16 cellular contexts compared by ENCODE assay signal in genomic region chr7:83153419-83153818, GRCh38. TPM values are rescaled to one million over a fixed set of nuclear protein-coding genes. Genes with fewer than 3 reads are reported as not detected.
A peak's percentile ranks its signal among the peaks of the same experiment; 100 is the strongest.
DNase-seq lines count a peak whose midpoint lies in the region; FAIRE-seq and TF ChIP-seq lines count a peak whose summit lies in the region.
"Had no signal": no experiment of that assay in that cellular context is flagged by ENCODE, and none has a peak within 500 bp of the region (broad histone marks: within the 10 kb centered on the region; RNA-seq: fewer than 3 reads in every experiment).

No MANE protein-coding gene starts in this region.

- H2AFZ ChIP-seq in SK-N-SH (ENCODE audit: low read depth) = no peak overlapping the region

- H3K27ac ChIP-seq in SK-N-SH (ENCODE audit: low read depth in 2 of 2, low read length in 1 of 2) = peak overlapping the region in 1 of 2 experiments; percentile 86; a peak in 2 of 4 replicates
- H3K27ac ChIP-seq in CD8-positive, alpha-beta memory T cell (ENCODE audit: low read depth, low read length) = no peak overlapping the region
- H3K27ac ChIP-seq: C4-2B, KMS-11 had no signal

- H3K4me1 Mint-ChIP-seq in CD8-positive, alpha-beta memory T cell = no peaks in the 10 kb centered on the region

- H3K27ac Mint-ChIP-seq in CD8-positive, alpha-beta memory T cell = no peak overlapping the region
- H3K27ac Mint-ChIP-seq: T-helper 1 cell treated with Interleukin-12 subunit alpha and Interleukin-12 subunit beta and Interleukin-4 antibody, amounts not matched to agents 30 μg/mL and 1 μg/mL, for 36 hours had no signal

- no peaks in the 10 kb centered on the region for H3K79me2 ChIP-seq in SK-N-SH (ENCODE audit: insufficient read depth)

- H3K27me3 Mint-ChIP-seq in CD8-positive, alpha-beta memory T cell = no peaks in the 10 kb centered on the region

- H3K27me3 ChIP-seq in H7 (ENCODE audit: control insufficient read depth, insufficient read depth, low read length) = no peaks in the 10 kb centered on the region
- H3K27me3 ChIP-seq in SK-N-SH (ENCODE audit: insufficient read depth) = no peaks in the 10 kb centered on the region
- no peaks in the 10 kb centered on the region for H3K27me3 ChIP-seq in CD8-positive, alpha-beta memory T cell (ENCODE audit: insufficient read depth, low read length, poor library complexity, severe bottlenecking)

- no peak overlapping the region for H3K4me2 ChIP-seq in SK-N-SH
- H3K4me2 ChIP-seq: KMS-11 had no signal

- DNase-seq in NCI-H524 (lab: John Stamatoyannopoulos, UW) (peak; percentile 5 to 60), NCI-H524 treated with DMSO at 0.1 percent for 48 hours (lab: John Stamatoyannopoulos, UW) (no peak), H7 (peak; percentile 14), SK-N-SH (peak; percentile 78), AG08396 (ENCODE audit: low spot score) (no peak)
- DNase-seq in CD8-positive, alpha-beta memory T cell = no peak
- DNase-seq: GDM1, NCI-H1694 treated with DMSO at 0.1 percent for 48 hours, NCI-H2227 treated with DMSO at 0.1 percent for 48 hours, NCI-H510A treated with DMSO at 0.1 percent for 48 hours, SHP77 treated with DMSO at 0.1 percent for 48 hours had no signal

- peaks cover 0 to 3% (median 0%) of the 10 kb centered on the region in 3 donors for H3K36me3 Mint-ChIP-seq in CD8-positive, alpha-beta memory T cell

- POLR2A ChIA-PET in SK-N-SH (lab: Yijun Ruan, JAX) = interaction anchor here (1.7 kb wide), 1 partner anchor 9 kb away, joined by 8 read pairs; the partner anchor contains the start of gene PCLO
- POLR2A ChIA-PET in CD8-positive, alpha-beta memory T cell (lab: Charles Lee) = no interaction called here

- H3K9me3 ChIP-seq in SK-N-SH = no peaks in the 10 kb centered on the region
- no peaks in the 10 kb centered on the region for H3K9me3 ChIP-seq in CD8-positive, alpha-beta memory T cell (ENCODE audit: low read length)
- H3K9me3 ChIP-seq: HAP-1 had no signal

- no peaks in the 10 kb centered on the region for H4K20me1 ChIP-seq in SK-N-SH (ENCODE audit: insufficient read depth)

- peaks cover 8 to 23% (median 11%) of the 10 kb centered on the region in 5 donors for H3K9me3 Mint-ChIP-seq in CD8-positive, alpha-beta memory T cell
- H3K9me3 Mint-ChIP-seq: T-helper 1 cell treated with Interleukin-12 subunit alpha and Interleukin-12 subunit beta and Interleukin-4 antibody, amounts not matched to agents 30 μg/mL and 1 μg/mL, for 36 hours had no signal

- FAIRE-seq in islet of Langerhans (lab: Jason Lieb, UNC) = peak; percentile 17

- no peak for TF ChIP-seq CTCF in SK-N-SH (IDR thresholded peaks at IDR 0.05)

- peak; percentile 38 for TF ChIP-seq RAD21 in SK-N-SH (IDR thresholded peaks at IDR 0.05; ENCODE audit: low read length)

- H3K4me3 ChIP-seq in H7 (ENCODE audit: insufficient read depth, low read depth, low read length) (no peak overlapping the region), SK-N-SH (ENCODE audit: low read depth in 2 of 2, low read length in 1 of 2) (no peak overlapping the region)
- H3K4me3 ChIP-seq in CD8-positive, alpha-beta memory T cell (ENCODE audit: low read length) = no peak overlapping the region
- H3K4me3 ChIP-seq: HAP-1 had no signal

- no peak overlapping the region for H3K9ac ChIP-seq in SK-N-SH
- H3K9ac ChIP-seq: KMS-11 had no signal

- H3K4me1 ChIP-seq in SK-N-SH (ENCODE audit: control insufficient read depth in 1 of 2, insufficient read depth in 2 of 2, low read depth in 1 of 2, low read length in 1 of 2) = peaks cover 0 to 20% of the 10 kb centered on the region in 2 experiments; a peak in 2 of 4 replicates
- H3K4me1 ChIP-seq in CD8-positive, alpha-beta memory T cell (ENCODE audit: insufficient read depth, low read length) = no peaks in the 10 kb centered on the region

- no peaks in the 10 kb centered on the region for H3K36me3 ChIP-seq in H7 (replicated peaks; ENCODE audit: control insufficient read depth, insufficient read depth, low read length)
- H3K36me3 ChIP-seq in SK-N-SH (replicated peaks in 1 of 2; ENCODE audit: control insufficient read depth in 1 of 2, insufficient read depth in 2 of 2, low read length in 1 of 2) = peaks cover 0 to 4% of the 10 kb centered on the region in 2 experiments
- H3K36me3 ChIP-seq in CD8-positive, alpha-beta memory T cell (ENCODE audit: insufficient read depth, low read length) = no peaks in the 10 kb centered on the region

- H3F3A ChIP-seq in SK-N-SH (replicated peaks; ENCODE audit: insufficient read depth) = no peaks in the 10 kb centered on the region

- no peaks in the 10 kb centered on the region; the same call in 1 of the 2 replicates for H3K9me2 ChIP-seq in SK-N-SH

- H3K4me3 Mint-ChIP-seq in CD8-positive, alpha-beta memory T cell = no peak overlapping the region
- H3K4me3 Mint-ChIP-seq: T-helper 1 cell treated with Interleukin-12 subunit alpha and Interleukin-12 subunit beta and Interleukin-4 antibody, amounts not matched to agents 30 μg/mL and 1 μg/mL, for 36 hours had no signal

- peak in 1 of 2 experiments; percentile 83; a peak in 2 of 4 replicates for TF ChIP-seq EP300 in SK-N-SH (IDR thresholded peaks at IDR 0.05; ENCODE audit: borderline replicate concordance in 1 of 2, low read depth in 1 of 2, low read length in 1 of 2)

- 23% methylated on average over 1 of the region's 1 CpG for WGBS in SK-N-SH (ENCODE audit: low lambda C conversion rate)

- CTCF ChIA-PET in SK-N-SH (lab: Yijun Ruan, JAX) = interaction anchor here (1.2 to 2.5 kb wide), 4 partner anchors 9 to 343 kb away, joined by 3 to 13 read pairs (median 6); partner anchors contain the start of gene PCLO
- CTCF ChIA-PET in CD8-positive, alpha-beta memory T cell (lab: Charles Lee) = no interaction called here

TF ChIP-seq in SK-N-SH, 30 proteins besides CTCF, POLR2A, EP300 and RAD21:
- TF ChIP-seq CHD2 (IDR thresholded peaks at IDR 0.05; ENCODE audit: low read length, partially characterized antibody) = peak; percentile 88
- TF ChIP-seq FOXJ3 (CRISPR knock-in tag; IDR thresholded peaks at IDR 0.05) = 0 out of 2 replicates have a peak, but pooled peaks have one; percentile 38
- TF ChIP-seq GATA2 (CRISPR knock-in tag; IDR thresholded peaks at IDR 0.05) = peak; percentile 94
- no peak for TF ChIP-seq REST (IDR thresholded peaks at IDR 0.05; ENCODE audit: low read depth, low read length)
- TF ChIP-seq RCOR1 (IDR thresholded peaks at IDR 0.05; ENCODE audit: low read length) = peak; percentile 84; the same call in 1 of the 2 replicates

RNA-seq across cellular contexts. Expression of gene PCLO, which starts 9.3 kb away (rescaled TPM):
- total RNA-seq in H7 (2014; rRNA removed; shearing (Covaris generic)) = 0.59 and 1.5 TPM in 2 replicates
- polyA plus RNA-seq in SK-N-SH (2012; rRNA removed) = 0.51 and 0.76 TPM in 2 replicates
- polyA plus RNA-seq in SK-N-SH (2012; cell fraction: cytosol; rRNA removed) = 0.69 and 0.82 TPM in 2 replicates
- 0.73 and 1.4 TPM in 2 replicates for polyA plus RNA-seq in SK-N-SH (2012; cell fraction: nucleus; rRNA removed)
- not detected for total RNA-seq in CD8-positive, alpha-beta memory T cell
- polyA plus RNA-seq in CD8-positive, alpha-beta memory T cell = not detected

Comparison
In these comparisons a context has a peak if more than half of its experiments do, and no peak if none do; other contexts are left out.
1. DNase-seq: peak in NCI-H524 (2 of 2), H7 (single experiment) and SK-N-SH (single experiment); none in NCI-H524 treated with DMSO at 0.1 percent for 48 hours (single experiment), CD8-positive, alpha-beta memory T cell (0 of 5) and AG08396 (single experiment).